Comparison of ENCODE assay signal across 27 cellular contexts in genomic region chr17:60471451-60471850, GRCh38. TPM values are rescaled to one million over a fixed set of nuclear protein-coding genes. Genes with fewer than 3 reads are reported as not detected.
DNase-seq lines count a peak whose midpoint lies in the region; ATAC-seq, FAIRE-seq and TF ChIP-seq lines count a peak whose summit lies in the region.
"Had no signal": no experiment of that assay in that cellular context is flagged by ENCODE, and none has a peak within 500 bp of the region (broad histone marks: within the 10 kb centered on the region; RNA-seq: fewer than 3 reads in every experiment).

No MANE protein-coding gene starts in this region.

- H3K4me1 Mint-ChIP-seq in activated naive CD4-positive, alpha-beta T cell treated with anti-CD3 and anti-CD28 coated beads for 36 hours (ENCODE audit: low read depth) = peaks cover 8% of the 10 kb centered on the region
- peaks cover 0 to 15% (median 5%) of the 10 kb centered on the region in 4 donors for H3K4me1 Mint-ChIP-seq in naive thymus-derived CD8-positive, alpha-beta T cell
- H3K4me1 Mint-ChIP-seq: H9 had no signal

- no peak for TF ChIP-seq EP300 in K562 (IDR thresholded peaks at IDR 0.05; ENCODE audit: low read length)

- no peaks in the 10 kb centered on the region for H3K27me3 Mint-ChIP-seq in activated naive CD4-positive, alpha-beta T cell treated with anti-CD3 and anti-CD28 coated beads for 36 hours (ENCODE audit: low read depth)
- no peaks in the 10 kb centered on the region for H3K27me3 Mint-ChIP-seq in naive thymus-derived CD8-positive, alpha-beta T cell

- DNase-seq in activated naive CD4-positive, alpha-beta T cell treated with anti-CD3 and anti-CD28 coated beads, Interleukin-2, amount 50 U/mL, for 72 hours (ENCODE audit: low spot score in 2 of 2) = no peak
- DNase-seq in activated naive CD4-positive, alpha-beta T cell treated with anti-CD3 and anti-CD28 coated beads for 36 hours = no peak
- DNase-seq in K562 (ENCODE audit: extremely low read depth in 1 of 4, low spot score in 3 of 4) (no peak), D721Med (ENCODE audit: insufficient read length, low spot score) (no peak), kidney glomerular epithelial cell (lab: John Stamatoyannopoulos, UW) (no peak)
- DNase-seq in naive thymus-derived CD8-positive, alpha-beta T cell = no peak
- DNase-seq: AML-193; Caco-2; CD8-positive, alpha-beta T cell; DMS 273 treated with DMSO at 0.1 percent for 48 hours; DND-41; GM23248; H9; KBM-7; MM.1S; NCI-H2029; NCI-H446; NCI-H524 treated with DMSO at 0.1 percent for 48 hours; NCI-H82; Right ventricle myocardium superior; RPMI8226 had no signal

- H3K36me3 Mint-ChIP-seq in activated naive CD4-positive, alpha-beta T cell treated with anti-CD3 and anti-CD28 coated beads, Interleukin-2, amount 50 U/mL, for 72 hours = peaks cover 6 to 25% of the 10 kb centered on the region in 2 donors
- H3K36me3 Mint-ChIP-seq in activated naive CD4-positive, alpha-beta T cell treated with anti-CD3 and anti-CD28 coated beads for 36 hours (ENCODE audit: low read depth) = peaks cover 16% of the 10 kb centered on the region
- H3K36me3 Mint-ChIP-seq in naive thymus-derived CD8-positive, alpha-beta T cell = peaks cover 10 to 69% (median 28%) of the 10 kb centered on the region in 3 donors

- TF ChIP-seq CTCF in K562 (IDR thresholded peaks at IDR 0.05 in 2 of 3, conservative IDR thresholded peaks at IDR 0.05 in 1 of 3; ENCODE audit: insufficient read depth in 2 of 3, low read depth in 1 of 3, low read length in 3 of 3) = no peak
- no peak for TF ChIP-seq CTCF in D721Med (IDR thresholded peaks at IDR 0.05; ENCODE audit: insufficient read depth, missing control alignments)

- no peak overlapping the region for H3K9ac ChIP-seq in K562 (ENCODE audit: insufficient read depth in 1 of 2, low read depth in 2 of 2, low read length in 2 of 2)
- H3K9ac ChIP-seq: BLaER1 treated with 17β-estradiol and CSF1 and Interleukin-3, amounts not matched to agents 10 nM and 100 nM; GM23248 had no signal

- intact Hi-C loops in activated naive CD4-positive, alpha-beta T cell treated with anti-CD3 and anti-CD28 coated beads for 36 hours (cut with micrococcal nuclease) = no loop called here
- intact Hi-C loops in K562 (cut with micrococcal nuclease) = no loop called here

- H3K27ac Mint-ChIP-seq in activated naive CD4-positive, alpha-beta T cell treated with anti-CD3 and anti-CD28 coated beads, Interleukin-2, amount 50 U/mL, for 72 hours = peak overlapping the region; percentile 2 to 22
- no peak overlapping the region for H3K27ac Mint-ChIP-seq in activated naive CD4-positive, alpha-beta T cell treated with anti-CD3 and anti-CD28 coated beads for 36 hours
- peak overlapping the region in 6 of 10 donors; percentile 20 to 53 (median 36) for H3K27ac Mint-ChIP-seq in naive thymus-derived CD8-positive, alpha-beta T cell
- H3K27ac Mint-ChIP-seq: CD8-positive, alpha-beta T cell; H9 had no signal

- H3K27me3 ChIP-seq in K562 (ENCODE audit: control insufficient read depth in 2 of 2, insufficient read depth in 2 of 2, low read length in 2 of 2) = no peaks in the 10 kb centered on the region
- H3K27me3 ChIP-seq: BLaER1 treated with 17β-estradiol and CSF1 and Interleukin-3, amounts not matched to agents 10 nM and 100 nM; SJSA1 had no signal

- FAIRE-seq in K562 (lab: Jason Lieb, UNC) (no peak), D721Med (lab: Jason Lieb, UNC) (no peak)
- FAIRE-seq: A204.1, HepG2 had no signal

- WGBS in K562 (ENCODE audit: insufficient coverage, low coverage, missing lambda C conversion rate) = 100% methylated on average over 4 of the region's 4 CpGs

- TF ChIP-seq RAD21 in K562 (CRISPR knock-in tag; conservative IDR thresholded peaks at IDR 0.05 in 1 of 2, IDR thresholded peaks at IDR 0.05 in 1 of 2) = no peak

- in situ Hi-C loops in K562 (cut with MboI) = no loop called here

- H2AFZ ChIP-seq in K562 (ENCODE audit: low read depth, low read length) = no peak overlapping the region
- H2AFZ ChIP-seq: GM23248 had no signal

- H3K9me1 ChIP-seq in K562 (ENCODE audit: control insufficient read depth, insufficient read depth, low read length) = no peaks in the 10 kb centered on the region

- peaks cover 3 to 4% of the 10 kb centered on the region in 2 donors for H3K9me3 Mint-ChIP-seq in activated naive CD4-positive, alpha-beta T cell treated with anti-CD3 and anti-CD28 coated beads, Interleukin-2, amount 50 U/mL, for 72 hours
- no peaks in the 10 kb centered on the region for H3K9me3 Mint-ChIP-seq in activated naive CD4-positive, alpha-beta T cell treated with anti-CD3 and anti-CD28 coated beads for 36 hours
- H3K9me3 Mint-ChIP-seq in naive thymus-derived CD8-positive, alpha-beta T cell = no peaks in the 10 kb centered on the region
- H3K9me3 Mint-ChIP-seq: CD8-positive, alpha-beta T cell; H9 had no signal

- no peak overlapping the region for H3K4me2 ChIP-seq in K562 (ENCODE audit: insufficient read depth, low read length)

- no peak overlapping the region for H3K4me3 ChIP-seq in K562
- H3K4me3 ChIP-seq: BLaER1 treated with 17β-estradiol and CSF1 and Interleukin-3, amounts not matched to agents 10 nM and 100 nM; GM23248; SJSA1 had no signal

- ATAC-seq in activated naive CD4-positive, alpha-beta T cell treated with anti-CD3 and anti-CD28 coated beads, Interleukin-2, amount 50 U/mL, for 72 hours = no peak
- no peak for ATAC-seq in K562
- no peak for ATAC-seq in naive thymus-derived CD8-positive, alpha-beta T cell
- ATAC-seq in GM19035 (IDR thresholded peaks at IDR 0.05; ENCODE audit: unreplicated experiment) = no peak
- ATAC-seq: CD8-positive, alpha-beta T cell; HepG2 had no signal

- CTCF ChIA-PET in activated naive CD4-positive, alpha-beta T cell treated with anti-CD3 and anti-CD28 coated beads for 36 hours (lab: Charles Lee) = interaction anchor here (0.6 to 0.7 kb wide), 2 partner anchors 160 to 1690 kb away, joined by 6 to 8 read pairs; no protein-coding TSS in a partner anchor
- CTCF ChIA-PET in K562 (lab: Yijun Ruan, JAX; ENCODE audit: low intra/inter-chr PET ratio) = no interaction called here

- no peaks in the 10 kb centered on the region for H3K79me2 ChIP-seq in K562 (ENCODE audit: control insufficient read depth, insufficient read depth, low read length)

- TF ChIP-seq POLR2A in K562 (conservative IDR thresholded peaks at IDR 0.05) = no peak

- no peak overlapping the region for H3K27ac ChIP-seq in K562 (ENCODE audit: extremely low read depth, low read depth, low read length)
- H3K27ac ChIP-seq: BLaER1 treated with 17β-estradiol and CSF1 and Interleukin-3, amounts not matched to agents 10 nM and 100 nM; GM23248; SJSA1 had no signal

- no peaks in the 10 kb centered on the region for H4K20me1 ChIP-seq in K562 (replicated peaks; ENCODE audit: control insufficient read depth, insufficient read depth, low read length)

- no peak overlapping the region for H3K4me3 Mint-ChIP-seq in activated naive CD4-positive, alpha-beta T cell treated with anti-CD3 and anti-CD28 coated beads for 36 hours
- no peak overlapping the region for H3K4me3 Mint-ChIP-seq in naive thymus-derived CD8-positive, alpha-beta T cell
- H3K4me3 Mint-ChIP-seq: CD8-positive, alpha-beta T cell; H9 had no signal

- peaks cover 3% of the 10 kb centered on the region; the same call in 1 of the 2 replicates for H3K9me3 ChIP-seq in K562 (replicated peaks; ENCODE audit: control insufficient read depth, insufficient read depth, low read depth, low read length)
- H3K9me3 ChIP-seq: Caco-2, SJSA1 had no signal

- H3K4me1 ChIP-seq in K562 (replicated peaks in 1 of 2; ENCODE audit: control insufficient read depth in 2 of 2, insufficient read depth in 2 of 2, low read length in 2 of 2) = peaks cover 2 to 8% of the 10 kb centered on the region in 2 experiments; a peak in 3 of 5 replicates
- H3K4me1 ChIP-seq: Caco-2 had no signal

- no TSS peak for BruUV-seq in K562 (replicated peaks; lab: Mats Ljungman, UMichigan)

- POLR2A ChIA-PET in K562 (lab: Yijun Ruan, JAX) = no interaction called here
- POLR2A ChIA-PET in naive thymus-derived CD8-positive, alpha-beta T cell (lab: Charles Lee) = no interaction called here

- peaks cover 2% of the 10 kb centered on the region; the same call in 1 of the 3 replicates for H3K36me3 ChIP-seq in K562 (ENCODE audit: control insufficient read depth, insufficient read depth, low read length)

RNA-seq across cellular contexts. Expression of gene CHCT1, which starts 49.2 kb away (rescaled TPM):
- total RNA-seq in activated naive CD4-positive, alpha-beta T cell treated with anti-CD3 and anti-CD28 coated beads, Interleukin-2, amount 50 U/mL, for 72 hours = 1 to 10 TPM in 1 of 2 donors, under 1 TPM in 1; 0.41 to 2.7 TPM
- under 1 TPM; 0.25 to 0.43 TPM for total RNA-seq in activated naive CD4-positive, alpha-beta T cell treated with anti-CD3 and anti-CD28 coated beads for 36 hours
- total RNA-seq in K562 (2011; cell fraction: chromatin; rRNA removed; ENCODE audit: low replicate concordance) = not detected in 2 replicates
- total RNA-seq in K562 (2011; cell fraction: nucleolus; rRNA removed) = not detected in 2 replicates
- total RNA-seq in K562 (2011; cell fraction: nucleoplasm; rRNA removed) = not detected in 2 replicates
- not detected in 2 replicates for total RNA-seq in K562 (2014; rRNA removed)
- not detected in 2 replicates for total RNA-seq in K562 (2014; rRNA removed; fragmentation: Illumina TruSeq; extraction: Trizol)
- total RNA-seq in K562 (2015; rRNA removed; fragmentation: Illumina TruSeq; extraction: Trizol) = not detected in 2 replicates
- not detected in 2 replicates for total RNA-seq in K562 (2021)
- polyA plus RNA-seq in K562 (2011; rRNA removed) = not detected in 2 replicates
- 0.07 TPM in 1 of 2 replicates, not detected in the other for polyA plus RNA-seq in K562 (2011; cell fraction: cytosol; rRNA removed)
- not detected in 2 replicates for polyA plus RNA-seq in K562 (2011; cell fraction: nucleus; rRNA removed)
- polyA plus RNA-seq in K562 (2012) = not detected in 2 replicates
- not detected in 2 replicates for polyA plus RNA-seq in K562 (2014; fragmentation: Illumina TruSeq; extraction: Trizol)
- polyA plus RNA-seq in K562 (2014; fragmentation: Nextera tagmentation; extraction: Ambion mirVana) = not detected
- not detected in 2 replicates for polyA plus RNA-seq in K562 (2014; rRNA removed)
- polyA minus RNA-seq in K562 (2011; rRNA and poly(A)+ RNA removed) = not detected in 2 replicates
- not detected in 2 replicates for polyA minus RNA-seq in K562 (2011; cell fraction: cytosol; rRNA and poly(A)+ RNA removed)
- not detected in 2 replicates for polyA minus RNA-seq in K562 (2011; cell fraction: nucleus; rRNA and poly(A)+ RNA removed)
- total RNA-seq in naive thymus-derived CD8-positive, alpha-beta T cell = not detected
- polyA plus RNA-seq in naive thymus-derived CD8-positive, alpha-beta T cell = not detected
- total RNA-seq: Caco-2; CD8-positive, alpha-beta T cell; GM23248; H9; HepG2; HT1080; Right ventricle myocardium superior; SJSA1 had no signal
- polyA plus RNA-seq: GM23248, HepG2 had no signal

RNA-seq across cellular contexts. Expression of gene APPBP2, which starts 54.6 kb away (rescaled TPM):
- 10 to 100 TPM; 24.5 to 28.8 TPM for total RNA-seq in activated naive CD4-positive, alpha-beta T cell treated with anti-CD3 and anti-CD28 coated beads, Interleukin-2, amount 50 U/mL, for 72 hours
- 10 to 100 TPM; 16.5 to 22.3 TPM for total RNA-seq in activated naive CD4-positive, alpha-beta T cell treated with anti-CD3 and anti-CD28 coated beads for 36 hours
- 18.9 and 23.0 TPM in 2 replicates for total RNA-seq in K562 (2011; cell fraction: chromatin; rRNA removed; ENCODE audit: low replicate concordance)
- total RNA-seq in K562 (2011; cell fraction: nucleolus; rRNA removed) = 4.7 and 6.0 TPM in 2 replicates
- total RNA-seq in K562 (2011; cell fraction: nucleoplasm; rRNA removed) = 8.2 and 9.9 TPM in 2 replicates
- 5.1 and 6.1 TPM in 2 replicates for total RNA-seq in K562 (2014; rRNA removed)
- total RNA-seq in K562 (2014; rRNA removed; fragmentation: Illumina TruSeq; extraction: Trizol) = 16.8 and 19.0 TPM in 2 replicates
- 9.4 and 10.0 TPM in 2 replicates for total RNA-seq in K562 (2015; rRNA removed; fragmentation: Illumina TruSeq; extraction: Trizol)
- 14.7 and 15.4 TPM in 2 replicates for total RNA-seq in K562 (2021)
- 12.6 and 15.5 TPM in 2 replicates for polyA plus RNA-seq in K562 (2011; rRNA removed)
- polyA plus RNA-seq in K562 (2011; cell fraction: cytosol; rRNA removed) = 1.6 and 4.8 TPM in 2 replicates
- 4.1 and 7.1 TPM in 2 replicates for polyA plus RNA-seq in K562 (2011; cell fraction: nucleus; rRNA removed)
- 8.8 and 9.0 TPM in 2 replicates for polyA plus RNA-seq in K562 (2012)
- polyA plus RNA-seq in K562 (2014; fragmentation: Illumina TruSeq; extraction: Trizol) = 5.3 and 6.9 TPM in 2 replicates
- polyA plus RNA-seq in K562 (2014; fragmentation: Nextera tagmentation; extraction: Ambion mirVana) = 1 to 10 TPM; 2.7 to 3.4 TPM
- 3.7 and 5.4 TPM in 2 replicates for polyA plus RNA-seq in K562 (2014; rRNA removed)
- 26.3 and 28.3 TPM in 2 replicates for polyA minus RNA-seq in K562 (2011; rRNA and poly(A)+ RNA removed)
- 5.3 and 10.0 TPM in 2 replicates for polyA minus RNA-seq in K562 (2011; cell fraction: cytosol; rRNA and poly(A)+ RNA removed)
- polyA minus RNA-seq in K562 (2011; cell fraction: nucleus; rRNA and poly(A)+ RNA removed) = 3.6 and 7.4 TPM in 2 replicates
- 10 to 100 TPM; 50.2 to 53.1 TPM for total RNA-seq in naive thymus-derived CD8-positive, alpha-beta T cell
- 10 to 100 TPM; 22.8 to 30.9 (median 28.5) TPM for polyA plus RNA-seq in naive thymus-derived CD8-positive, alpha-beta T cell
